41 cellular contexts compared by ENCODE assay signal in the genomic region with DNA sequence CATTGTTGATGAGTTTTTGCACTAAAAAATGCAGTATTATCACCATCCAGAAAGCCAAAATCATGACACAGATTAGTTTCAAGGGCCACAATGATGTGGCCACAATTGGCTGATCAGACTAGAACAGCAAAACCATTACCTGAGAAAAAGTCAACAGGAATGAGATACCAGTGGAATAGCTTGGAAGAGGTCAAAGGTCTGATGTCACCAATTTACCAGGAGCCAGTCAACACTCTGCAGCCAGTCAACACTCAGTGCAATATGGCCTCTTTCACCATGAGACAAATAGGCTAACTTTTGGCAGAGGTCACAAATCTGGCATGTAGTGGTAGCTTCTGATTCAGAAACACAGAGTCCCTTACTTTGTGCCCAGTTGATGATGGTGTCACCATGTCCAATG. TPM values are rescaled to one million over a fixed set of nuclear protein-coding genes. Genes with fewer than 3 reads are reported as not detected.
"Had no signal": no experiment of that assay in that cellular context is flagged by ENCODE, and none has a peak within 500 bp of the region (broad histone marks: within the 10 kb centered on the region; RNA-seq: fewer than 3 reads in every experiment).

No MANE protein-coding gene starts in this region.

- H3K27ac ChIP-seq: adrenal gland, ascending aorta, body of pancreas, brain microvascular endothelial cell, breast epithelium, cardiac muscle cell had no signal

- H3K27ac Mint-ChIP-seq: activated naive CD4-positive, alpha-beta T cell treated with anti-CD3 and anti-CD28 coated beads for 36 hours; activated naive CD4-positive, alpha-beta T cell treated with anti-CD3 and anti-CD28 coated beads, Interleukin-2, amount 10 ng/mL, durations not matched to agents 7 days and 5 days; activated naive CD4-positive, alpha-beta T cell treated with anti-CD3 and anti-CD28 coated beads, Interleukin-2, amount 50 U/mL, for 24 hours; activated naive CD8-positive, alpha-beta T cell; activated naive CD8-positive, alpha-beta T cell treated with anti-CD3 and anti-CD28 coated beads for 36 hours; activated naive CD8-positive, alpha-beta T cell treated with anti-CD3 and anti-CD28 coated beads, Interleukin-2, amount 10 ng/mL, durations not matched to agents 7 days and 5 days; activated naive CD8-positive, alpha-beta T cell treated with anti-CD3 and anti-CD28 coated beads, Interleukin-2, amount 50 U/mL, for 24 hours; activated T-cell treated with anti-CD3 and anti-CD28 coated beads, Interleukin-2, amount 50 U/mL, for 24 hours; activated T-cell treated with anti-CD3 and anti-CD28 coated beads, Interleukin-2, amount 50 U/mL, for 72 hours; activated T-helper 1 cell treated with anti-CD3 and anti-CD28 coated beads, Interleukin-12 subunit alpha, Interleukin-12 subunit beta, Interleukin-2, Interleukin-4 antibody, amounts not matched to agents 30 ng/mL and 10 ng/mL and 1 ng/mL, durations not matched to agents 14 hours and 24 hours and 36 hours; activated T-helper 17 cell treated with anti-CD3 and anti-CD28 coated beads, Interleukin-2, amount 50 U/mL, for 72 hours; activated T-helper 2 cell treated with anti-CD3 and anti-CD28 coated beads, Interferon-gamma antibody, Interleukin-2, Interleukin-4, amounts not matched to agents 10 μg/mL and 5 μg/mL and 100 μg/mL, durations not matched to agents 14 hours and 24 hours and 36 hours; brain had no signal

- ATAC-seq: activated naive CD4-positive, alpha-beta T cell treated with anti-CD3 and anti-CD28 coated beads, Interleukin-2, amount 50 U/mL, for 72 hours; activated naive CD8-positive, alpha-beta T cell treated with anti-CD3 and anti-CD28 coated beads, Interleukin-2, amount 50 U/mL, for 24 hours; activated T-cell treated with anti-CD3 and anti-CD28 coated beads, Interleukin-2, amount 50 U/mL, for 4 hours; activated T-cell treated with anti-CD3 and anti-CD28 coated beads, Interleukin-2, amount 50 U/mL, for 72 hours; activated T-helper 17 cell treated with anti-CD3 and anti-CD28 coated beads, Interleukin-2, amount 50 U/mL, for 72 hours; body of pancreas had no signal

- H3K27me3 ChIP-seq: adrenal gland, ascending aorta, body of pancreas, brain microvascular endothelial cell, breast epithelium, cardiac muscle cell had no signal

- DNase-seq: activated effector memory CD4-positive, alpha-beta T cell treated with anti-CD3 and anti-CD28 coated beads, Interleukin-2, amount 50 U/mL, for 16 hours; activated effector memory CD4-positive, alpha-beta T cell treated with Interleukin-2 at 50 U/mL for 16 hours; activated gamma-delta T cell; activated gamma-delta T cell treated with Interleukin-2 at 50 U/mL for 16 hours; activated naive CD4-positive, alpha-beta T cell; activated naive CD4-positive, alpha-beta T cell treated with anti-CD3 and anti-CD28 coated beads for 36 hours; activated naive CD4-positive, alpha-beta T cell treated with anti-CD3 and anti-CD28 coated beads, Interleukin-2, amount 10 ng/mL, durations not matched to agents 7 days and 5 days; activated naive CD4-positive, alpha-beta T cell treated with anti-CD3 and anti-CD28 coated beads, Interleukin-2, amount 50 U/mL, for 16 hours; activated naive CD4-positive, alpha-beta T cell treated with Interleukin-2 at 50 U/mL for 16 hours; activated naive CD8-positive, alpha-beta T cell treated with anti-CD3 and anti-CD28 coated beads for 36 hours; activated naive CD8-positive, alpha-beta T cell treated with anti-CD3 and anti-CD28 coated beads, Interleukin-2, amount 10 ng/mL, durations not matched to agents 7 days and 5 days; activated naive CD8-positive, alpha-beta T cell treated with anti-CD3 and anti-CD28 coated beads, Interleukin-2, amount 50 U/mL, for 24 hours; activated T-cell treated with anti-CD3 and anti-CD28 coated beads, Interleukin-2, amount 50 U/mL, for 24 hours; activated T-cell treated with anti-CD3 and anti-CD28 coated beads, Interleukin-2, amount 50 U/mL, for 4 hours; activated T-cell treated with anti-CD3 and anti-CD28 coated beads, Interleukin-2, amount 50 U/mL, for 48 hours; activated T-cell treated with anti-CD3 and anti-CD28 coated beads, Interleukin-2, amount 50 U/mL, for 72 hours; adrenal gland; amniotic stem cell; amygdala; anterior cingulate cortex; aorta; body of pancreas; brain microvascular endothelial cell; caudate nucleus; central memory CD4-positive, alpha-beta T cell; cerebellar nuclear complex had no signal

- H3K4me3 ChIP-seq: adrenal gland, ascending aorta, body of pancreas, breast epithelium, cardiac muscle cell had no signal

- H3K36me3 ChIP-seq: adrenal gland, ascending aorta, brain microvascular endothelial cell, breast epithelium, cardiac muscle cell had no signal

- H3K4me1 Mint-ChIP-seq: activated naive CD4-positive, alpha-beta T cell treated with anti-CD3 and anti-CD28 coated beads, Interleukin-2, amount 10 ng/mL, durations not matched to agents 7 days and 5 days; activated naive CD4-positive, alpha-beta T cell treated with anti-CD3 and anti-CD28 coated beads, Interleukin-2, amount 50 U/mL, for 24 hours; activated naive CD8-positive, alpha-beta T cell treated with anti-CD3 and anti-CD28 coated beads for 36 hours; activated naive CD8-positive, alpha-beta T cell treated with anti-CD3 and anti-CD28 coated beads, Interleukin-2, amount 10 ng/mL, durations not matched to agents 7 days and 5 days; activated naive CD8-positive, alpha-beta T cell treated with anti-CD3 and anti-CD28 coated beads, Interleukin-2, amount 50 U/mL, for 24 hours; activated T-helper 17 cell treated with anti-CD3 and anti-CD28 coated beads, Interleukin-2, amount 50 U/mL, for 72 hours; brain; central memory CD8-positive, alpha-beta T cell had no signal

- FAIRE-seq: astrocyte, bronchial epithelial cell had no signal

- H3K4me1 ChIP-seq: adrenal gland, ascending aorta, body of pancreas, breast epithelium had no signal

- H3K4me3 Mint-ChIP-seq: activated naive CD4-positive, alpha-beta T cell treated with anti-CD3 and anti-CD28 coated beads for 36 hours; activated naive CD4-positive, alpha-beta T cell treated with anti-CD3 and anti-CD28 coated beads, Interleukin-2, amount 10 ng/mL, durations not matched to agents 7 days and 5 days; activated naive CD4-positive, alpha-beta T cell treated with anti-CD3 and anti-CD28 coated beads, Interleukin-2, amount 50 U/mL, for 24 hours; activated naive CD8-positive, alpha-beta T cell; activated naive CD8-positive, alpha-beta T cell treated with anti-CD3 and anti-CD28 coated beads for 36 hours; activated naive CD8-positive, alpha-beta T cell treated with anti-CD3 and anti-CD28 coated beads, Interleukin-2, amount 10 ng/mL, durations not matched to agents 7 days and 5 days; activated naive CD8-positive, alpha-beta T cell treated with anti-CD3 and anti-CD28 coated beads, Interleukin-2, amount 50 U/mL, for 24 hours; activated T-cell treated with anti-CD3 and anti-CD28 coated beads, Interleukin-2, amount 50 U/mL, for 24 hours; activated T-cell treated with anti-CD3 and anti-CD28 coated beads, Interleukin-2, amount 50 U/mL, for 4 hours; activated T-cell treated with anti-CD3 and anti-CD28 coated beads, Interleukin-2, amount 50 U/mL, for 72 hours; activated T-helper 1 cell treated with anti-CD3 and anti-CD28 coated beads, Interleukin-12 subunit alpha, Interleukin-12 subunit beta, Interleukin-2, Interleukin-4 antibody, amounts not matched to agents 30 ng/mL and 10 ng/mL and 1 ng/mL, durations not matched to agents 14 hours and 24 hours and 36 hours; activated T-helper 17 cell treated with anti-CD3 and anti-CD28 coated beads, Interleukin-2, amount 50 U/mL, for 72 hours; brain; central memory CD8-positive, alpha-beta T cell had no signal

- H3K9me3 ChIP-seq: body of pancreas had no signal

- H3K27me3 Mint-ChIP-seq: activated naive CD4-positive, alpha-beta T cell treated with anti-CD3 and anti-CD28 coated beads, Interleukin-2, amount 50 U/mL, for 24 hours; activated T-cell treated with anti-CD3 and anti-CD28 coated beads, Interleukin-2, amount 50 U/mL, for 24 hours had no signal

RNA-seq across cellular contexts. Expression of a gene that starts 7.5 kb away (rescaled TPM):
- total RNA-seq: activated naive CD4-positive, alpha-beta T cell treated with anti-CD3 and anti-CD28 coated beads for 36 hours; activated naive CD4-positive, alpha-beta T cell treated with anti-CD3 and anti-CD28 coated beads, Interleukin-2, amount 50 U/mL, for 72 hours; activated naive CD8-positive, alpha-beta T cell treated with anti-CD3 and anti-CD28 coated beads for 36 hours; activated naive CD8-positive, alpha-beta T cell treated with anti-CD3 and anti-CD28 coated beads, Interleukin-2, amount 10 ng/mL, durations not matched to agents 7 days and 5 days; activated T-cell treated with anti-CD3 and anti-CD28 coated beads, Interleukin-2, amount 50 U/mL, for 4 hours; activated T-cell treated with anti-CD3 and anti-CD28 coated beads, Interleukin-2, amount 50 U/mL, for 72 hours; activated T-helper 1 cell treated with anti-CD3 and anti-CD28 coated beads, Interleukin-12 subunit alpha, Interleukin-12 subunit beta, Interleukin-2, Interleukin-4 antibody, amounts not matched to agents 30 ng/mL and 10 ng/mL and 1 ng/mL, durations not matched to agents 14 hours and 24 hours and 36 hours; activated T-helper 17 cell treated with anti-CD3 and anti-CD28 coated beads, Interleukin-2, amount 50 U/mL, for 72 hours; activated T-helper 2 cell treated with anti-CD3 and anti-CD28 coated beads, Interferon-gamma antibody, Interleukin-2, Interleukin-4, amounts not matched to agents 10 μg/mL and 5 μg/mL and 100 μg/mL, durations not matched to agents 14 hours and 24 hours and 36 hours; aorta; ascending aorta; astrocyte; body of pancreas; bronchial epithelial cell; cardiac muscle cell; cerebellum; chondrocyte had no signal
- polyA plus RNA-seq: aorta had no signal
